In genomic region chr3:51392301-51393095, GRCh38 we compare ENCODE assay signal across 8 cellular contexts. TPM values are rescaled to one million over a fixed set of nuclear protein-coding genes. Genes with fewer than 3 reads are reported as not detected.
DNase-seq lines count a peak whose midpoint lies in the region; ATAC-seq and TF ChIP-seq lines count a peak whose summit lies in the region.

No MANE protein-coding gene starts in this region.

- peak; percentile 33 for DNase-seq in activated naive CD8-positive, alpha-beta T cell treated with anti-CD3 and anti-CD28 coated beads, Interleukin-2, amount 10 ng/mL, durations not matched to agents 7 days and 5 days
- no peak for DNase-seq in stimulated activated effector memory CD8-positive, alpha-beta T cell treated with anti-CD3 and anti-CD28 coated beads, Interleukin-12 subunit alpha, Interleukin-12 subunit beta, amount 100 ng/mL, for 72 hours (ENCODE audit: low spot score in 2 of 2)
- no peak for DNase-seq in NCI-H187 treated with DMSO at 0.1 percent for 48 hours (lab: John Stamatoyannopoulos, UW)

- H3K4me3 Mint-ChIP-seq in activated naive CD8-positive, alpha-beta T cell treated with anti-CD3 and anti-CD28 coated beads, Interleukin-2, amount 10 ng/mL, durations not matched to agents 7 days and 5 days = peak overlapping the region; percentile 80
- H3K4me3 Mint-ChIP-seq in stimulated activated effector memory CD8-positive, alpha-beta T cell treated with anti-CD3 and anti-CD28 coated beads, Interleukin-12 subunit alpha, Interleukin-12 subunit beta, amount 100 ng/mL, for 72 hours = peak overlapping the region; percentile 68

- peak overlapping the region; percentile 88 for H3K27ac Mint-ChIP-seq in activated naive CD8-positive, alpha-beta T cell treated with anti-CD3 and anti-CD28 coated beads, Interleukin-2, amount 10 ng/mL, durations not matched to agents 7 days and 5 days
- H3K27ac Mint-ChIP-seq in stimulated activated effector memory CD8-positive, alpha-beta T cell treated with anti-CD3 and anti-CD28 coated beads, Interleukin-12 subunit alpha, Interleukin-12 subunit beta, amount 100 ng/mL, for 72 hours = peak overlapping the region; percentile 93

- peaks cover 28% of the 10 kb centered on the region for H3K36me3 Mint-ChIP-seq in activated naive CD8-positive, alpha-beta T cell treated with anti-CD3 and anti-CD28 coated beads, Interleukin-2, amount 10 ng/mL, durations not matched to agents 7 days and 5 days
- H3K36me3 Mint-ChIP-seq in stimulated activated effector memory CD8-positive, alpha-beta T cell treated with anti-CD3 and anti-CD28 coated beads, Interleukin-12 subunit alpha, Interleukin-12 subunit beta, amount 100 ng/mL, for 72 hours = peaks cover 90% of the 10 kb centered on the region

- H3K9ac ChIP-seq in HUES48 (ENCODE audit: low read depth, low read length) (peak overlapping the region; percentile 95), iPS-15b (ENCODE audit: low read depth, low read length) (peak overlapping the region; percentile 93)

- peaks cover 39% of the 10 kb centered on the region for H3K4me1 Mint-ChIP-seq in activated naive CD8-positive, alpha-beta T cell treated with anti-CD3 and anti-CD28 coated beads, Interleukin-2, amount 10 ng/mL, durations not matched to agents 7 days and 5 days
- H3K4me1 Mint-ChIP-seq in stimulated activated effector memory CD8-positive, alpha-beta T cell treated with anti-CD3 and anti-CD28 coated beads, Interleukin-12 subunit alpha, Interleukin-12 subunit beta, amount 100 ng/mL, for 72 hours = peaks cover 75% of the 10 kb centered on the region

- peaks cover 16% of the 10 kb centered on the region for H3K4me1 ChIP-seq in HUES48 (ENCODE audit: control insufficient read depth, insufficient read depth, low read length)
- peaks cover 3% of the 10 kb centered on the region for H3K4me1 ChIP-seq in iPS-15b (ENCODE audit: control insufficient read depth, insufficient read depth, low read length)

- H3K27ac ChIP-seq in HUES48 (ENCODE audit: low read depth, low read length) = no peak overlapping the region

- H3K9me3 ChIP-seq in HUES48 (ENCODE audit: control insufficient read depth, insufficient read depth, low read length) (no peaks in the 10 kb centered on the region; the same call in 1 of the 2 replicates), iPS-15b (ENCODE audit: control insufficient read depth, insufficient read depth, low read length) (no peaks in the 10 kb centered on the region)

- no peak for ATAC-seq in activated naive CD8-positive, alpha-beta T cell treated with anti-CD3 and anti-CD28 coated beads, Interleukin-2, amount 10 ng/mL, durations not matched to agents 7 days and 5 days (ENCODE audit: low read depth)
- no peak for ATAC-seq in stimulated activated effector memory CD8-positive, alpha-beta T cell treated with anti-CD3 and anti-CD28 coated beads, Interleukin-12 subunit alpha, Interleukin-12 subunit beta, amount 100 ng/mL, for 72 hours
- ATAC-seq in GM19023 (IDR thresholded peaks at IDR 0.05; ENCODE audit: unreplicated experiment) (no peak), HG03521 (IDR thresholded peaks at IDR 0.05; ENCODE audit: unreplicated experiment) (no peak), GM18505 (IDR thresholded peaks at IDR 0.05; ENCODE audit: unreplicated experiment) (no peak)

- H3K27me3 Mint-ChIP-seq in activated naive CD8-positive, alpha-beta T cell treated with anti-CD3 and anti-CD28 coated beads, Interleukin-2, amount 10 ng/mL, durations not matched to agents 7 days and 5 days = no peaks in the 10 kb centered on the region

- H3K4me3 ChIP-seq in HUES48 (ENCODE audit: low read depth, low read length) (peak overlapping the region; percentile 80), iPS-15b (ENCODE audit: low read depth, low read length) (peak overlapping the region; percentile 78)

- no peaks in the 10 kb centered on the region for H3K9me3 Mint-ChIP-seq in activated naive CD8-positive, alpha-beta T cell treated with anti-CD3 and anti-CD28 coated beads, Interleukin-2, amount 10 ng/mL, durations not matched to agents 7 days and 5 days
- no peaks in the 10 kb centered on the region for H3K9me3 Mint-ChIP-seq in stimulated activated effector memory CD8-positive, alpha-beta T cell treated with anti-CD3 and anti-CD28 coated beads, Interleukin-12 subunit alpha, Interleukin-12 subunit beta, amount 100 ng/mL, for 72 hours

- H3K36me3 ChIP-seq in HUES48 (ENCODE audit: control insufficient read depth, insufficient read depth, low read length) = peaks cover 80% of the 10 kb centered on the region
- H3K36me3 ChIP-seq in iPS-15b (ENCODE audit: control insufficient read depth, insufficient read depth, low read length) = peaks cover 54% of the 10 kb centered on the region

- no peak for TF ChIP-seq POLR2A in GM18505 (IDR thresholded peaks at IDR 0.05; ENCODE audit: borderline replicate concordance, extremely low read depth, insufficient read depth, insufficient read length)

- no peaks in the 10 kb centered on the region for H3K27me3 ChIP-seq in HUES48 (ENCODE audit: control insufficient read depth, insufficient read depth, low read length)
- no peaks in the 10 kb centered on the region for H3K27me3 ChIP-seq in iPS-15b (ENCODE audit: control insufficient read depth, insufficient read depth, low read length)

- POLR2A ChIA-PET in activated naive CD8-positive, alpha-beta T cell treated with anti-CD3 and anti-CD28 coated beads, Interleukin-2, amount 10 ng/mL, durations not matched to agents 7 days and 5 days (lab: Charles Lee) = interaction anchor here (0.6 to 2.4 kb wide), 5 partner anchors 8 to 295 kb away, joined by 3 to 10 read pairs (median 4); partner anchors contain the start of genes DCAF1 and MANF

RNA-seq across cellular contexts. Expression of gene RBM15B, which starts 1.4 kb away (rescaled TPM):
- total RNA-seq in activated naive CD8-positive, alpha-beta T cell treated with anti-CD3 and anti-CD28 coated beads, Interleukin-2, amount 10 ng/mL, durations not matched to agents 7 days and 5 days = 10 to 100 TPM; 30.5 to 32.6 TPM

RNA-seq across cellular contexts. Expression of gene MANF, which starts 7.4 kb away (rescaled TPM):
- 10 to 100 TPM; 86.2 to 88.2 TPM for total RNA-seq in activated naive CD8-positive, alpha-beta T cell treated with anti-CD3 and anti-CD28 coated beads, Interleukin-2, amount 10 ng/mL, durations not matched to agents 7 days and 5 days
